8 cellular contexts compared by ENCODE assay signal in the genomic region with DNA sequence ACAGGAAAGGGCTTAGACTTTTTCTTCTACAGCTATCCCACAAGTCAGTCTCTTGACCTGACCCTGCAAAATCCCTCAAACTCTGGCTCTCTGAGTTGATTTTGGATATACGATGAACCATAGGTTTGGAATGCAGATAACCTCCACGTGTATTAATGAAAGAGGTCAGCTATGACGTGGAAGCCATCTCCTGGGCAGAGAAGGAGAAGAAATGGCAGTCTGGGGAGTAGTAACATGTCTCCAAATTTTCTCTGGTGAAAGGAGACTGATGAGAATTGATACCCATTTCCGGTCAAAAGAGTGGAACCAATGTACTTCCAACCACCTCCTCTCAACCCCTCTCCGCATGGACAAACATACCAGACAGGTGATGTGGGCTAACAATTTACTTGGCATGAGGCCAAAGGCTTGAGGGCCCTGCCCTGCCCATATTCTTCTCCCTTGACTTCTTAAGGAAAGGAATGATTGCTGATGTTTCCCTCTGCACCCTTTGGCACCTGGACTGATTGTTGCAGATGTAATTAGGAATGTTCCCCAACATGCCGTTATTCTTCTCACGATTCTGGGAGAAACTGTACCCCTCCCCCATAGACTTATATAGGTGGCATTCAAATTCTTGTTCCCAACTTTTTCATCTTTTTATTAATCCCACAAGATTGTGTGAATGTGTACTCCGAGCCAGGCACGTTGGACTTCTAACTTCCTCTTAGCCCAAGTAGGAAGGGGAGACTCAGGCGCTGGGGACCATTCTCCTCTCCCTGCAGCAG. TPM values are rescaled to one million over a fixed set of nuclear protein-coding genes. Genes with fewer than 3 reads are reported as not detected.
DNase-seq lines count a peak whose midpoint lies in the region; ATAC-seq and TF ChIP-seq lines count a peak whose summit lies in the region.

No MANE protein-coding gene starts in this region.

- 45% methylated on average over 6 of the region's 10 CpGs for WGBS in mesenchymal stem cell

- no peak overlapping the region for H2BK5ac ChIP-seq in mesenchymal stem cell (ENCODE audit: low read depth, low read length, poor library complexity, severe bottlenecking)

- H3K36me3 Mint-ChIP-seq in MCF 10A (ENCODE audit: insufficient read depth, unreplicated experiment), result peaks cover 9% of the 10 kb centered on the region
- H3K36me3 Mint-ChIP-seq in stimulated activated memory B cell treated with anti-CD40 and anti-IgM and Interleukin-4, amounts not matched to agents 10 μg/mL and 1 μg/mL and 100 μg/mL, for 72 hours, result no peaks in the 10 kb centered on the region

- no TSS peak for BruUV-seq in MCF 10A (replicated peaks; lab: Mats Ljungman, UMichigan)

- H2BK120ac ChIP-seq in mesenchymal stem cell (ENCODE audit: low read depth, low read length), result no peak overlapping the region

- H3K9me3 Mint-ChIP-seq in MCF 10A (ENCODE audit: unreplicated experiment), result no peaks in the 10 kb centered on the region
- H3K9me3 Mint-ChIP-seq in stimulated activated memory B cell treated with anti-CD40 and anti-IgM and Interleukin-4, amounts not matched to agents 10 μg/mL and 1 μg/mL and 100 μg/mL, for 72 hours, result no peaks in the 10 kb centered on the region

- H3K4me3 Mint-ChIP-seq in MCF 10A (ENCODE audit: unreplicated experiment), result peak overlapping the region; percentile 84
- no peak overlapping the region for H3K4me3 Mint-ChIP-seq in stimulated activated memory B cell treated with anti-CD40 and anti-IgM and Interleukin-4, amounts not matched to agents 10 μg/mL and 1 μg/mL and 100 μg/mL, for 72 hours

- POLR2A ChIA-PET in MCF 10A (lab: Yijun Ruan, JAX), result interaction anchor here (0.7 to 7.5 kb wide), 13 partner anchors 21 to 246 kb away, joined by 3 to 160 read pairs (median 5); no protein-coding TSS in a partner anchor

- H3K36me3 ChIP-seq in ACC112 (ENCODE audit: insufficient read depth, low read length) (no peaks in the 10 kb centered on the region), mesenchymal stem cell (ENCODE audit: control insufficient read depth in 1 of 2, insufficient read depth in 2 of 2, low read depth in 1 of 2, low read length in 2 of 2) (no peaks in the 10 kb centered on the region)

- no peak overlapping the region for H3K23ac ChIP-seq in mesenchymal stem cell (ENCODE audit: low read length in 2 of 2)

- H3K4me1 ChIP-seq in ACC112 (ENCODE audit: control insufficient read depth, insufficient read depth, low read length, unreplicated experiment), result peaks cover 33% of the 10 kb centered on the region
- H3K4me1 ChIP-seq in mesenchymal stem cell (ENCODE audit: control insufficient read depth, insufficient read depth, low read depth, low read length), result no peaks in the 10 kb centered on the region

- H2AFZ ChIP-seq in ACC112 (ENCODE audit: low read length, unreplicated experiment) (peak overlapping the region; percentile 72), mesenchymal stem cell (ENCODE audit: low read depth, low read length) (peak overlapping the region; percentile 42)

- no peaks in the 10 kb centered on the region for H3K4me1 Mint-ChIP-seq in MCF 10A (ENCODE audit: insufficient read depth, unreplicated experiment)
- H3K4me1 Mint-ChIP-seq in stimulated activated memory B cell treated with anti-CD40 and anti-IgM and Interleukin-4, amounts not matched to agents 10 μg/mL and 1 μg/mL and 100 μg/mL, for 72 hours, result no peaks in the 10 kb centered on the region

- no peak overlapping the region for H3K14ac ChIP-seq in mesenchymal stem cell (ENCODE audit: low read length in 2 of 2)

- no peak overlapping the region for H2AK5ac ChIP-seq in mesenchymal stem cell (ENCODE audit: low read length, severe bottlenecking)

- peak overlapping the region; percentile 95 for H3K4me3 ChIP-seq in ACC112 (ENCODE audit: low read depth, low read length)
- peak overlapping the region; percentile 62 to 83 for H3K4me3 ChIP-seq in mesenchymal stem cell (ENCODE audit: insufficient read depth in 1 of 2, low read depth in 1 of 2, low read length in 2 of 2)

- peak overlapping the region; percentile 9 for H3K4me2 ChIP-seq in mesenchymal stem cell (ENCODE audit: low read length, poor library complexity, severe bottlenecking)

- peak overlapping the region; percentile 94 for H3K9ac ChIP-seq in mesenchymal stem cell (ENCODE audit: low read length)

- peak overlapping the region; percentile 93 for H3K27ac Mint-ChIP-seq in MCF 10A (ENCODE audit: low read depth, unreplicated experiment)
- H3K27ac Mint-ChIP-seq in stimulated activated memory B cell treated with anti-CD40 and anti-IgM and Interleukin-4, amounts not matched to agents 10 μg/mL and 1 μg/mL and 100 μg/mL, for 72 hours, result no peak overlapping the region

- H3K27ac ChIP-seq in ACC112 (ENCODE audit: low read depth, low read length), result peak overlapping the region; percentile 83
- peak overlapping the region; percentile 81 for H3K27ac ChIP-seq in mesenchymal stem cell (ENCODE audit: low read length, poor library complexity, severe bottlenecking)

- H3K27me3 ChIP-seq in ACC112 (ENCODE audit: insufficient read depth, low read length) (no peaks in the 10 kb centered on the region), mesenchymal stem cell (ENCODE audit: control insufficient read depth in 1 of 2, insufficient read depth in 1 of 2, low read length in 2 of 2) (peaks cover 0 to 33% of the 10 kb centered on the region in 2 experiments)

- H4K91ac ChIP-seq in mesenchymal stem cell (ENCODE audit: low read length), result no peak overlapping the region

- DNase-seq in HS-27A (ENCODE audit: low read depth), result peak; percentile 82
- DNase-seq in MCF 10A (ENCODE audit: unreplicated experiment), result peak; percentile 72
- DNase-seq in mesenchymal stem cell, result peak; percentile 23
- DNase-seq in NCI-H2171 treated with DMSO at 0.1 percent for 48 hours (lab: John Stamatoyannopoulos, UW), result no peak

- TF ChIP-seq CTCF in MCF 10A (IDR thresholded peaks at IDR 0.05; ENCODE audit: unreplicated experiment), result no peak

- peaks cover 48% of the 10 kb centered on the region for H3K79me2 ChIP-seq in ACC112 (ENCODE audit: control insufficient read depth, insufficient read depth, low read length, unreplicated experiment)

- no peaks in the 10 kb centered on the region for H3K79me1 ChIP-seq in mesenchymal stem cell (replicated peaks; ENCODE audit: low read length, poor library complexity, severe bottlenecking)

- H3K27me3 Mint-ChIP-seq in MCF 10A (ENCODE audit: insufficient read depth, unreplicated experiment), result peaks cover 40% of the 10 kb centered on the region
- peaks cover 9% of the 10 kb centered on the region for H3K27me3 Mint-ChIP-seq in stimulated activated memory B cell treated with anti-CD40 and anti-IgM and Interleukin-4, amounts not matched to agents 10 μg/mL and 1 μg/mL and 100 μg/mL, for 72 hours

- no peak for ATAC-seq in GM19395 (IDR thresholded peaks at IDR 0.05; ENCODE audit: unreplicated experiment)
- ATAC-seq in HG02981 (IDR thresholded peaks at IDR 0.05; ENCODE audit: unreplicated experiment), result no peak
- no peak for ATAC-seq in stimulated activated memory B cell treated with anti-CD40 and anti-IgM and Interleukin-4, amounts not matched to agents 10 μg/mL and 1 μg/mL and 100 μg/mL, for 72 hours

- H2BK15ac ChIP-seq in mesenchymal stem cell (ENCODE audit: low read depth, poor library complexity, severe bottlenecking), result no peak overlapping the region

- no peak overlapping the region for H3K4ac ChIP-seq in mesenchymal stem cell (ENCODE audit: low read depth in 1 of 2, low read length in 2 of 2)

- intact Hi-C loops in MCF 10A (cut with micrococcal nuclease), result loop anchor here (5.0 kb wide), 2 partner anchors 82 to 228 kb away; no protein-coding TSS in a partner anchor

- peak overlapping the region in 1 of 2 experiments; percentile 39 for H2BK12ac ChIP-seq in mesenchymal stem cell (ENCODE audit: low read length in 2 of 2)

- H3K18ac ChIP-seq in mesenchymal stem cell (ENCODE audit: low read depth in 1 of 2, low read length in 2 of 2), result peak overlapping the region; percentile 5 to 66

- no peaks in the 10 kb centered on the region for H3K9me3 ChIP-seq in mesenchymal stem cell (ENCODE audit: control insufficient read depth, low read length)

- CTCF ChIA-PET in MCF 10A (lab: Yijun Ruan, JAX), result interaction anchor here (1.2 kb wide), 1 partner anchor 235 kb away, joined by 4 read pairs; no protein-coding TSS in a partner anchor

- H4K8ac ChIP-seq in mesenchymal stem cell (ENCODE audit: low read length), result peak overlapping the region; percentile 84

RNA-seq across cellular contexts. Expression of gene PLS3, which starts 0.6 kb away (rescaled TPM):
- 127 and 147 TPM in 2 replicates for total RNA-seq in MCF 10A (2022)
- 132 TPM for polyA plus RNA-seq in mesenchymal stem cell (2013, experiment 1 of 2)
- polyA plus RNA-seq in mesenchymal stem cell (2013, experiment 2 of 2), result 135 TPM
